ENCODE assay signal across 8 cellular contexts in the genomic region with DNA sequence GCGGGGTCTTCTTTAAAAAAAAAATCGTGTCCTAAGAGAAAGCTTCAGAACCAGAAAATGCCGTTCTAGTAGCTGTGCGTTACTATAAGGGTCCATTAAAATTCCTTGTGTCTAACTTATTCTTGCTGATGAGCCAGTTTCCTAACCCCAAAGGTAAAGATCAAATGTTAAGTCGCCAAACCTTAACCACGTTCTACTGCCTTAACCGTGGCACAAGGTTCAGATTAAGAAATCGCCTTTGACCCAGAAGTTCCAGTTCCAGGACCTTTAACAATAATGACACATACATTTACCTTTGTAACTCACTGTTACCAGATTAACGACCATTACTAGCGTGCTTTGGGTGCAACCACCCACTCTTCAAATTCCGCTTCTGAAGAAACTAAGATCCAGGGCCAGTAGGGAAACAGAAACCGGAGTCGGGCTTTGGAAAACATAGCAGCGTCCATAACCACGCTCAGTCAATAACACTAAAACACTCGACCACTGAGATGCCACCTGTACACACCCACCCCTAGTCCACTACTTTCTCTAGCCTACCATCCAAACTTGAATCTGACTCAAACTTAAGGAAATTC. TPM values are rescaled to one million over a fixed set of nuclear protein-coding genes. Genes with fewer than 3 reads are reported as not detected.
A peak's percentile ranks its signal among the peaks of the same experiment; 100 is the strongest.
DNase-seq lines count a peak whose midpoint lies in the region; ATAC-seq and TF ChIP-seq lines count a peak whose summit lies in the region.

No MANE protein-coding gene starts in this region.

- TF ChIP-seq CTCF in SK-N-SH (IDR thresholded peaks at IDR 0.05) (no peak), neural cell (IDR thresholded peaks at IDR 0.05; ENCODE audit: poor library complexity, severe bottlenecking) (no peak)

- peaks cover 23% of the 10 kb centered on the region for H3K4me1 ChIP-seq in CD4-positive, alpha-beta memory T cell (ENCODE audit: insufficient read depth, low read length)
- H3K4me1 ChIP-seq in SK-N-SH (ENCODE audit: control insufficient read depth in 1 of 2, insufficient read depth in 2 of 2, low read depth in 1 of 2, low read length in 1 of 2), result peaks cover 6 to 13% of the 10 kb centered on the region in 2 experiments; a peak in 2 of 4 replicates

- DNase-seq in CD4-positive, alpha-beta memory T cell, result peak in 1 of 5 donors; percentile 44
- DNase-seq in SK-N-SH (no peak), NCI-H1694 treated with DMSO at 0.1 percent for 48 hours (lab: John Stamatoyannopoulos, UW) (no peak), mucosa of gallbladder (ENCODE audit: low spot score) (no peak)

- peak overlapping the region; percentile 91 for H2AFZ ChIP-seq in SK-N-SH (ENCODE audit: low read depth)
- H2AFZ ChIP-seq in neural cell (ENCODE audit: low read depth, low read length), result peak overlapping the region; percentile 96

- no peaks in the 10 kb centered on the region for H3K27me3 ChIP-seq in CD4-positive, alpha-beta memory T cell (ENCODE audit: insufficient read depth, low read length)
- H3K27me3 ChIP-seq in SK-N-SH (ENCODE audit: insufficient read depth), result no peaks in the 10 kb centered on the region
- H3K27me3 ChIP-seq in neural cell (ENCODE audit: insufficient read depth, low read depth, low read length), result no peaks in the 10 kb centered on the region

- H3K79me2 ChIP-seq in SK-N-SH (ENCODE audit: insufficient read depth), result peaks cover 52% of the 10 kb centered on the region
- peaks cover 31% of the 10 kb centered on the region for H3K79me2 ChIP-seq in neural cell (replicated peaks; ENCODE audit: insufficient read depth, low read length)

- H3F3A ChIP-seq in SK-N-SH (replicated peaks; ENCODE audit: insufficient read depth), result no peaks in the 10 kb centered on the region
- H3F3A ChIP-seq in neural cell (ENCODE audit: insufficient read depth, low read length, poor library complexity, severe bottlenecking), result no peaks in the 10 kb centered on the region

- H3K27ac Mint-ChIP-seq in CD4-positive, alpha-beta memory T cell, result peak overlapping the region; percentile 96 to 100 (median 99)

- CTCF ChIA-PET in CD4-positive, alpha-beta memory T cell (lab: Charles Lee; ENCODE audit: partially characterized antibody), result no interaction called here
- CTCF ChIA-PET in SK-N-SH (lab: Yijun Ruan, JAX), result interaction anchor here (0.7 kb wide), 1 partner anchor 18 kb away, joined by 4 read pairs; no protein-coding TSS in a partner anchor

- H3K36me3 ChIP-seq in CD4-positive, alpha-beta memory T cell (ENCODE audit: insufficient read depth, low read length), result no peaks in the 10 kb centered on the region
- peaks cover 3 to 12% of the 10 kb centered on the region in 2 experiments for H3K36me3 ChIP-seq in SK-N-SH (replicated peaks in 1 of 2; ENCODE audit: control insufficient read depth in 1 of 2, insufficient read depth in 2 of 2, low read length in 1 of 2)
- no peaks in the 10 kb centered on the region for H3K36me3 ChIP-seq in neural cell (ENCODE audit: insufficient read depth, low read length)

- H4K20me1 ChIP-seq in SK-N-SH (ENCODE audit: insufficient read depth) (no peaks in the 10 kb centered on the region), neural cell (ENCODE audit: insufficient read depth) (no peaks in the 10 kb centered on the region)

- ATAC-seq in GM19043 (IDR thresholded peaks at IDR 0.05; ENCODE audit: low read depth, unreplicated experiment), result peak; percentile 24
- ATAC-seq in HG03159 (IDR thresholded peaks at IDR 0.05; ENCODE audit: unreplicated experiment), result peak; percentile 35
- peak; percentile 26 for ATAC-seq in esophagus mucosa

- peaks cover 7 to 27% of the 10 kb centered on the region in 2 donors for H3K36me3 Mint-ChIP-seq in CD4-positive, alpha-beta memory T cell

- no peaks in the 10 kb centered on the region for H3K9me3 ChIP-seq in CD4-positive, alpha-beta memory T cell (ENCODE audit: control insufficient read depth in 1 of 2, low read length in 2 of 2)
- H3K9me3 ChIP-seq in SK-N-SH, result no peaks in the 10 kb centered on the region
- H3K9me3 ChIP-seq in neural cell (ENCODE audit: low read length), result no peaks in the 10 kb centered on the region

- intact Hi-C loops in CD4-positive, alpha-beta memory T cell (cut with micrococcal nuclease), result loop anchor here (1.0 to 5.0 kb wide), 5 partner anchors 84 to 1871 kb away; partner anchors contain the start of genes CASD1, CYP51A1 and VPS50

- TF ChIP-seq RAD21 in SK-N-SH (IDR thresholded peaks at IDR 0.05; ENCODE audit: low read length) (no peak), neural cell (conservative IDR thresholded peaks at IDR 0.05) (no peak)

- POLR2A ChIA-PET in CD4-positive, alpha-beta memory T cell (lab: Charles Lee; ENCODE audit: partially characterized antibody), result interaction anchor here (1.0 kb wide), 1 partner anchor 84 kb away, joined by 3 read pairs; no protein-coding TSS in a partner anchor
- POLR2A ChIA-PET in SK-N-SH (lab: Yijun Ruan, JAX), result interaction anchor here (1.1 kb wide), 1 partner anchor 81 kb away, joined by 3 read pairs; no protein-coding TSS in a partner anchor

- H3K9ac ChIP-seq in SK-N-SH (peak overlapping the region; percentile 95), neural cell (ENCODE audit: low read length) (peak overlapping the region; percentile 79)

- no peaks in the 10 kb centered on the region; the same call in 1 of the 2 replicates for H3K9me2 ChIP-seq in SK-N-SH
- no peaks in the 10 kb centered on the region for H3K9me2 ChIP-seq in neural cell (ENCODE audit: insufficient read depth, low read length)

- H3K9me3 Mint-ChIP-seq in CD4-positive, alpha-beta memory T cell, result no peaks in the 10 kb centered on the region

- H3K4me1 Mint-ChIP-seq in CD4-positive, alpha-beta memory T cell, result peaks cover 25 to 51% (median 37%) of the 10 kb centered on the region in 4 donors

- H3K27ac ChIP-seq in CD4-positive, alpha-beta memory T cell (ENCODE audit: low read depth, low read length), result peak overlapping the region; percentile 90
- peak overlapping the region; percentile 80 to 92 for H3K27ac ChIP-seq in SK-N-SH (ENCODE audit: low read depth in 2 of 2, low read length in 1 of 2)
- H3K27ac ChIP-seq in neural cell (ENCODE audit: low read length), result peak overlapping the region; percentile 57

- H3K4me2 ChIP-seq in SK-N-SH, result peak overlapping the region; percentile 91
- H3K4me2 ChIP-seq in neural cell (ENCODE audit: low read length), result peak overlapping the region; percentile 78

- 8% methylated on average over 16 of the region's 16 CpGs for WGBS in SK-N-SH (ENCODE audit: low lambda C conversion rate)

- H3K27me3 Mint-ChIP-seq in CD4-positive, alpha-beta memory T cell, result peaks cover 2 to 5% of the 10 kb centered on the region in 2 donors

- peak overlapping the region; percentile 97 to 99 (median 99) for H3K4me3 Mint-ChIP-seq in CD4-positive, alpha-beta memory T cell

- no peak for TF ChIP-seq EP300 in SK-N-SH (IDR thresholded peaks at IDR 0.05; ENCODE audit: borderline replicate concordance in 1 of 2, low read depth in 1 of 2, low read length in 1 of 2)
- TF ChIP-seq EP300 in neural cell (conservative IDR thresholded peaks at IDR 0.05; ENCODE audit: poor library complexity, severe bottlenecking), result no peak

- H3K4me3 ChIP-seq in CD4-positive, alpha-beta memory T cell (ENCODE audit: low read length in 2 of 2), result peak overlapping the region; percentile 95 to 96
- H3K4me3 ChIP-seq in SK-N-SH (ENCODE audit: low read depth in 2 of 2, low read length in 1 of 2), result peak overlapping the region; percentile 98 to 100
- H3K4me3 ChIP-seq in neural cell (ENCODE audit: low read length), result peak overlapping the region; percentile 88

TF ChIP-seq in SK-N-SH, 30 proteins besides CTCF, POLR2A, EP300 and RAD21 (continues in another document):
- TF ChIP-seq, protein P1, sequence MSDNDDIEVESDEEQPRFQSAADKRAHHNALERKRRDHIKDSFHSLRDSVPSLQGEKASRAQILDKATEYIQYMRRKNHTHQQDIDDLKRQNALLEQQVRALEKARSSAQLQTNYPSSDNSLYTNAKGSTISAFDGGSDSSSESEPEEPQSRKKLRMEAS (IDR thresholded peaks at IDR 0.05; ENCODE audit: low read depth), result no peak
- TF ChIP-seq NFIC (IDR thresholded peaks at IDR 0.05; ENCODE audit: borderline replicate concordance), result no peak
- TF ChIP-seq, protein P2, sequence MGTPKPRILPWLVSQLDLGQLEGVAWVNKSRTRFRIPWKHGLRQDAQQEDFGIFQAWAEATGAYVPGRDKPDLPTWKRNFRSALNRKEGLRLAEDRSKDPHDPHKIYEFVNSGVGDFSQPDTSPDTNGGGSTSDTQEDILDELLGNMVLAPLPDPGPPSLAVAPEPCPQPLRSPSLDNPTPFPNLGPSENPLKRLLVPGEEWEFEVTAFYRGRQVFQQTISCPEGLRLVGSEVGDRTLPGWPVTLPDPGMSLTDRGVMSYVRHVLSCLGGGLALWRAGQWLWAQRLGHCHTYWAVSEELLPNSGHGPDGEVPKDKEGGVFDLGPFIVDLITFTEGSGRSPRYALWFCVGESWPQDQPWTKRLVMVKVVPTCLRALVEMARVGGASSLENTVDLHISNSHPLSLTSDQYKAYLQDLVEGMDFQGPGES (IDR thresholded peaks at IDR 0.05; ENCODE audit: low read depth, low read length), result no peak

RNA-seq across cellular contexts. Expression of gene BET1, which starts 0.6 kb away (rescaled TPM):
- 10 to 100 TPM; 40.8 to 45.7 TPM for total RNA-seq in CD4-positive, alpha-beta memory T cell
- 10 to 100 TPM; 14.6 to 22.7 TPM for polyA plus RNA-seq in CD4-positive, alpha-beta memory T cell
- 20.1 and 27.7 TPM in 2 replicates for polyA plus RNA-seq in SK-N-SH (2012; rRNA removed)
- polyA plus RNA-seq in SK-N-SH (2012; cell fraction: cytosol; rRNA removed), result 33.3 and 44.5 TPM in 2 replicates
- polyA plus RNA-seq in SK-N-SH (2012; cell fraction: nucleus; rRNA removed), result 11.5 and 16.6 TPM in 2 replicates
- total RNA-seq in esophagus mucosa, result 12.2 TPM
- polyA plus RNA-seq in neural cell, result 49.6 and 49.9 TPM in 2 replicates
- 36.0 and 39.8 TPM in 2 replicates for polyA minus RNA-seq in neural cell
- 24.7 TPM for total RNA-seq in mucosa of gallbladder
